ENCODE assay signal across 1 cellular context in genomic region chr2:232486558-232487384, GRCh38.
TF ChIP-seq lines count a peak whose summit lies in the region.

No MANE protein-coding gene starts in this region.

TF ChIP-seq in HepG2, 621 proteins besides CTCF, POLR2A, EP300 and RAD21 (continued from another document):
- TF ChIP-seq MLXIP (CRISPR knock-in tag; IDR thresholded peaks at IDR 0.05; ENCODE audit: borderline replicate concordance) (no peak), REXO4 (CRISPR knock-in tag; IDR thresholded peaks at IDR 0.05; ENCODE audit: borderline replicate concordance) (no peak)
